In genomic region chr1:221766210-221766609, GRCh38 we compare ENCODE assay signal across 1 cellular context.
TF ChIP-seq lines count a peak whose summit lies in the region.

No MANE protein-coding gene starts in this region.

TF ChIP-seq in K562, 482 proteins besides CTCF, POLR2A, EP300 and RAD21 (continued from another document):
- TF ChIP-seq GMEB1 (CRISPR knock-in tag; IDR thresholded peaks at IDR 0.05) (no peak), ZNF217 (CRISPR knock-in tag; IDR thresholded peaks at IDR 0.05) (no peak), ETV1 (tag; conservative IDR thresholded peaks at IDR 0.05; ENCODE audit: low read depth) (peak; percentile 75), PTRF (tag; IDR thresholded peaks at IDR 0.05) (no peak), ARID1B (IDR thresholded peaks at IDR 0.05) (peak; percentile 11; the same call in 1 of the 2 replicates), CTCFL (IDR thresholded peaks at IDR 0.05; ENCODE audit: borderline replicate concordance, insufficient read depth, low read depth, low read length, poor library complexity, severe bottlenecking) (no peak), RBM25 (IDR thresholded peaks at IDR 0.05; ENCODE audit: low read depth, low read length, severe bottlenecking) (no peak), TSC22D4 (tag; IDR thresholded peaks at IDR 0.05) (no peak), KAT7 (CRISPR knock-in tag; IDR thresholded peaks at IDR 0.05; ENCODE audit: borderline replicate concordance) (no peak), SRSF3 (IDR thresholded peaks at IDR 0.05; ENCODE audit: insufficient read depth, low read length) (no peak), MIER1 (IDR thresholded peaks at IDR 0.05; ENCODE audit: low read depth) (no peak)
